In genomic region chr9:101307524-101308213, GRCh38 we compare ENCODE assay signal across 20 cellular contexts.
DNase-seq lines count a peak whose midpoint lies in the region; ATAC-seq, FAIRE-seq and TF ChIP-seq lines count a peak whose summit lies in the region.
"Had no signal": no experiment of that assay in that cellular context is flagged by ENCODE, and none has a peak within 500 bp of the region (broad histone marks: within the 10 kb centered on the region; RNA-seq: fewer than 3 reads in every experiment).

No MANE protein-coding gene starts in this region.

- TF ChIP-seq RAD21 in A549 (conservative IDR thresholded peaks at IDR 0.05 in 1 of 2, IDR thresholded peaks at IDR 0.05 in 1 of 2) (no peak), IMR-90 (IDR thresholded peaks at IDR 0.05; ENCODE audit: low read length) (no peak)

- H3K36me3 ChIP-seq in IMR-90 (ENCODE audit: control insufficient read depth, insufficient read depth, low read length), result no peaks in the 10 kb centered on the region
- H3K36me3 ChIP-seq: BE2C had no signal

- no peak overlapping the region for H2AK9ac ChIP-seq in IMR-90 (replicated peaks; ENCODE audit: low read depth, low read length, poor library complexity)

- FAIRE-seq in A549 (lab: Jason Lieb, UNC), result no peak
- FAIRE-seq: D721Med, G401.6, GM12891 had no signal

- TF ChIP-seq POLR2A in A549 (IDR thresholded peaks at IDR 0.05; ENCODE audit: low read length) (no peak), IMR-90 (IDR thresholded peaks at IDR 0.05; ENCODE audit: low read depth, low read length) (no peak)

- H2BK120ac ChIP-seq in IMR-90 (ENCODE audit: low read depth, low read length), result no peak overlapping the region

- no peak overlapping the region for H2AK5ac ChIP-seq in IMR-90 (ENCODE audit: low read depth, low read length)

- ATAC-seq in A549, result no peak
- no peak for ATAC-seq in IMR-90 (ENCODE audit: low read depth)
- peak; percentile 34 for ATAC-seq in left lobe of liver
- no peak for ATAC-seq in GM18861 (IDR thresholded peaks at IDR 0.05; ENCODE audit: unreplicated experiment)
- ATAC-seq: GM23338, PC-3 had no signal

- intact Hi-C loops in IMR-90 (cut with micrococcal nuclease), result no loop called here

- H3K18ac ChIP-seq in IMR-90 (ENCODE audit: low read depth, low read length), result no peak overlapping the region

- H2BK20ac ChIP-seq in IMR-90 (ENCODE audit: low read depth, low read length), result no peak overlapping the region

- H3K4me3 ChIP-seq in A549, result no peak overlapping the region
- no peak overlapping the region for H3K4me3 ChIP-seq in IMR-90 (ENCODE audit: insufficient read depth, low read depth, low read length)
- H3K4me3 ChIP-seq: GM23338 had no signal

- no peak overlapping the region for H2AFZ ChIP-seq in IMR-90 (replicated peaks; ENCODE audit: low read length, poor library complexity)
- H2AFZ ChIP-seq: GM23338 had no signal

- H3K4ac ChIP-seq in IMR-90 (ENCODE audit: low read depth, low read length), result no peak overlapping the region

- H3K9me1 ChIP-seq in IMR-90 (ENCODE audit: insufficient read depth, low read length), result no peaks in the 10 kb centered on the region

- TF ChIP-seq EP300 in A549 (IDR thresholded peaks at IDR 0.05), result no peak

- H3K4me1 ChIP-seq in A549 (0 out of 3 replicates have a peak, but pooled peaks cover 9% of the 10 kb centered on the region), IMR-90 (ENCODE audit: control insufficient read depth, insufficient read depth, low read length) (no peaks in the 10 kb centered on the region)
- H3K4me1 ChIP-seq: BE2C had no signal

- DNase-seq in A549 (ENCODE audit: low read depth in 1 of 2, low spot score in 1 of 2), result no peak
- no peak for DNase-seq in IMR-90
- DNase-seq in astrocyte of the hippocampus (ENCODE audit: low read depth, low spot score), result peak; percentile 5
- no peak for DNase-seq in left lobe of liver (ENCODE audit: low spot score)
- DNase-seq in HuH-7 (ENCODE audit: low spot score), result no peak
- DNase-seq in GM13976 (ENCODE audit: low spot score), result no peak
- DNase-seq: BE2C; CD4-positive, alpha-beta memory T cell; DMS79 treated with DMSO at 0.1 percent for 48 hours; KG1; NCI-H1694 treated with DMSO at 0.1 percent for 48 hours; NCI-H2171 treated with DMSO at 0.1 percent for 48 hours; NCI-H524 treated with DMSO at 0.1 percent for 48 hours; PC-3; Right ventricle myocardium superior had no signal

- H3K4me2 ChIP-seq in A549 (no peak overlapping the region), IMR-90 (ENCODE audit: low read depth, low read length) (no peak overlapping the region)
- H3K4me2 ChIP-seq: GM23338 had no signal

- H2BK15ac ChIP-seq in IMR-90 (ENCODE audit: low read depth, low read length), result no peak overlapping the region

- H3K79me1 ChIP-seq in IMR-90 (ENCODE audit: low read depth in 1 of 2, low read length in 2 of 2), result no peaks in the 10 kb centered on the region

- no peaks in the 10 kb centered on the region for H4K20me1 ChIP-seq in IMR-90 (ENCODE audit: insufficient read depth, low read length)

- H4K8ac ChIP-seq in IMR-90 (ENCODE audit: low read depth in 2 of 2, low read length in 2 of 2), result no peak overlapping the region

- no peak overlapping the region for H3K56ac ChIP-seq in IMR-90 (ENCODE audit: extremely low read depth, insufficient read depth, low read length)

- H3K27me3 ChIP-seq in IMR-90 (ENCODE audit: control insufficient read depth, insufficient read depth, low read length), result peaks cover 1% of the 10 kb centered on the region; the same call in 1 of the 2 replicates

- H3K23ac ChIP-seq in IMR-90 (ENCODE audit: low read depth, low read length), result no peak overlapping the region

- WGBS in A549 (ENCODE audit: missing lambda C conversion rate), result 54% methylated on average over 3 of the region's 3 CpGs
- 29% methylated on average over 1 of the region's 3 CpGs; no CpG with 5 or more reads in 1 of the 2 experiments for WGBS in IMR-90 (ENCODE audit: extremely low coverage in 2 of 2, insufficient read length in 1 of 2), 2 experiments

- dilution Hi-C loops in IMR-90 (cut with HindIII; ENCODE audit: low sequenced_read_pairs, unreplicated experiment), result no loop called here

- POLR2A ChIA-PET in A549 (lab: Yijun Ruan, JAX) (no interaction called here), IMR-90 (lab: Charles Lee; ENCODE audit: unreplicated experiment) (no interaction called here)

- CTCF ChIA-PET in A549 (lab: Yijun Ruan, JAX), result interaction anchor here (2.8 kb wide), 1 partner anchor 706 kb away, joined by 13 read pairs; no protein-coding TSS in a partner anchor
- CTCF ChIA-PET in IMR-90 (lab: Yijun Ruan, JAX), result interaction anchor here (0.9 kb wide), 1 partner anchor 706 kb away, joined by 3 read pairs; no protein-coding TSS in a partner anchor

- H3K9ac ChIP-seq in IMR-90 (ENCODE audit: low read depth, low read length), result no peak overlapping the region

- in situ Hi-C loops in IMR-90 (cut with MboI; ENCODE audit: low sequenced_read_pairs), result loop anchor here (5.0 to 10.0 kb wide), 2 partner anchors 593 to 700 kb away; no protein-coding TSS in a partner anchor
- in situ Hi-C loops in GM13976 (cut with MboI; ENCODE audit: low sequenced_read_pairs, unreplicated experiment), result loop anchor here (25.0 kb wide), 3 partner anchors 195 to 695 kb away; no protein-coding TSS in a partner anchor

- TF ChIP-seq CTCF in A549 (IDR thresholded peaks at IDR 0.05), result no peak
- TF ChIP-seq CTCF in IMR-90 (conservative IDR thresholded peaks at IDR 0.05; ENCODE audit: low read depth, low read length), result no peak
- TF ChIP-seq CTCF in GM13976 (IDR thresholded peaks at IDR 0.05; ENCODE audit: borderline replicate concordance, control extremely low read depth, extremely low read depth, insufficient read depth, missing control alignments), result no peak

- H3K27ac ChIP-seq in A549, result no peak overlapping the region
- no peak overlapping the region for H3K27ac ChIP-seq in IMR-90 (ENCODE audit: insufficient read depth, low read length)

- no TSS peak for BruUV-seq in IMR-90 (replicated peaks; lab: Mats Ljungman, UMichigan)

- H3K9me3 ChIP-seq in A549 (no peaks in the 10 kb centered on the region), IMR-90 (ENCODE audit: control insufficient read depth, insufficient read depth, low read length) (no peaks in the 10 kb centered on the region)
- H3K9me3 ChIP-seq: BE2C had no signal

- no peak overlapping the region for H2BK5ac ChIP-seq in IMR-90 (ENCODE audit: low read depth, low read length, poor library complexity, severe bottlenecking)

- no peak overlapping the region for H4K91ac ChIP-seq in IMR-90 (ENCODE audit: insufficient read depth, low read depth, low read length)

- H4K5ac ChIP-seq in IMR-90 (ENCODE audit: low read depth, low read length), result no peak overlapping the region

- no peak overlapping the region for H3K14ac ChIP-seq in IMR-90 (replicated peaks; ENCODE audit: low read depth, low read length)

TF ChIP-seq in A549, 52 proteins besides CTCF, POLR2A, EP300 and RAD21:
- TF ChIP-seq MAFK (IDR thresholded peaks at IDR 0.05; ENCODE audit: partially characterized antibody) (peak; percentile 57), MAX (IDR thresholded peaks at IDR 0.05) (no peak)

TF ChIP-seq in IMR-90, 13 proteins besides CTCF, POLR2A, EP300 and RAD21:
- TF ChIP-seq MAFK (IDR thresholded peaks at IDR 0.05; ENCODE audit: low read depth, low read length), result 0 out of 2 replicates have a peak, but pooled peaks have one; percentile 18
- no peak for TF ChIP-seq CEBPB (IDR thresholded peaks at IDR 0.05; ENCODE audit: low read depth, low read length)
